ENCODE assay signal across 10 cellular contexts in the genomic region with DNA sequence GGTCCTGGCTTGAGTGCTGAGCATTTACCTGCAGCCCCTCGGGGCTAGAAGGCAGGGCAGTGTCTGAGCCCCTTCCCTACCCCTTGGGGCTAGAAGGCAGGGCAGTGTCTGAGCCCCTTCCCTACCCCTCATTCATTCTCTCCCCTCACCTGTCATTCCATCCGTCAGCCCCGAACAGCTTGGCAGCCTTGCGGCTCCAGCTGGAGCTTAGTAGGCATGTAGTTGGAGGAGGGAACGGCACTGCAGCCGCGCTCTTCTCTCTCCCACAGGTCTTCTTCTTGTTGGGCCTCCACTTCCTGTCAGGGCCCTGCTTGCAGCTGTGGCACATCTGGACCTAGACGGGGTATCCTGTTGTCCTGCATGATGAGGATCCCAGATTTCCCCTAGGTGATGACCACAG. TPM values are rescaled to one million over a fixed set of nuclear protein-coding genes. Genes with fewer than 3 reads are reported as not detected.
A peak's percentile ranks its signal among the peaks of the same experiment; 100 is the strongest.
DNase-seq lines count a peak whose midpoint lies in the region; ATAC-seq and TF ChIP-seq lines count a peak whose summit lies in the region.
"Had no signal": no experiment of that assay in that cellular context is flagged by ENCODE, and none has a peak within 500 bp of the region (broad histone marks: within the 10 kb centered on the region; RNA-seq: fewer than 3 reads in every experiment).

No MANE protein-coding gene starts in this region.

- H2AK5ac ChIP-seq in IMR-90 (ENCODE audit: low read depth, low read length), result 0 out of 2 replicates have a peak overlapping the region, but pooled peaks have one; percentile 17

- H4K20me1 ChIP-seq in IMR-90 (ENCODE audit: insufficient read depth, low read length) (peaks cover 99% of the 10 kb centered on the region), fibroblast of lung (ENCODE audit: control insufficient read depth, extremely low read depth, insufficient read depth, low read length) (no peaks in the 10 kb centered on the region)

- CTCF ChIA-PET in activated CD8-positive, alpha-beta T cell treated with anti-CD3 and anti-CD28 coated beads for 36 hours (lab: Charles Lee), result interaction anchor here (0.9 to 4.5 kb wide), 6 partner anchors 9 to 206 kb away, joined by 3 to 43 read pairs (median 19); no protein-coding TSS in a partner anchor
- CTCF ChIA-PET in activated CD8-positive, alpha-beta T cell treated with anti-CD3 and anti-CD28 coated beads, Interleukin-2, amount 10 ng/mL, durations not matched to agents 7 days and 5 days (lab: Charles Lee), result interaction anchor here (1.8 to 5.1 kb wide), 3 partner anchors 19 to 43 kb away, joined by 9 to 32 read pairs (median 18); no protein-coding TSS in a partner anchor
- CTCF ChIA-PET in IMR-90 (lab: Yijun Ruan, JAX), result no interaction called here

- H4K8ac ChIP-seq in IMR-90 (ENCODE audit: low read depth in 2 of 2, low read length in 2 of 2), result no peak overlapping the region

- peaks cover 83% of the 10 kb centered on the region for H3K4me1 Mint-ChIP-seq in activated CD8-positive, alpha-beta T cell treated with anti-CD3 and anti-CD28 coated beads for 36 hours (ENCODE audit: low read depth)
- H3K4me1 Mint-ChIP-seq in activated CD8-positive, alpha-beta T cell treated with anti-CD3 and anti-CD28 coated beads, Interleukin-2, amount 10 ng/mL, durations not matched to agents 7 days and 5 days (ENCODE audit: low read depth), result peaks cover 77% of the 10 kb centered on the region

- H3K56ac ChIP-seq in IMR-90 (ENCODE audit: extremely low read depth, insufficient read depth, low read length), result no peak overlapping the region

- H3K4me1 ChIP-seq in IMR-90 (ENCODE audit: control insufficient read depth, insufficient read depth, low read length), result peaks cover 29% of the 10 kb centered on the region
- peaks cover 50% of the 10 kb centered on the region for H3K4me1 ChIP-seq in fibroblast of lung (ENCODE audit: control insufficient read depth, extremely low read depth, insufficient read depth, low read length)
- peaks cover 66 to 100% (median 89%) of the 10 kb centered on the region in 6 donors for H3K4me1 ChIP-seq in spleen
- peaks cover 3% of the 10 kb centered on the region for H3K4me1 ChIP-seq in prostate gland (replicated peaks)

- H3K27ac Mint-ChIP-seq in activated CD8-positive, alpha-beta T cell treated with anti-CD3 and anti-CD28 coated beads for 36 hours, result peak overlapping the region; percentile 28
- no peak overlapping the region for H3K27ac Mint-ChIP-seq in activated CD8-positive, alpha-beta T cell treated with anti-CD3 and anti-CD28 coated beads, Interleukin-2, amount 10 ng/mL, durations not matched to agents 7 days and 5 days

- TF ChIP-seq RAD21 in IMR-90 (IDR thresholded peaks at IDR 0.05; ENCODE audit: low read length), result no peak

- no peaks in the 10 kb centered on the region for H3K9me3 ChIP-seq in IMR-90 (ENCODE audit: control insufficient read depth, insufficient read depth, low read length)
- H3K9me3 ChIP-seq in fibroblast of lung (ENCODE audit: control insufficient read depth, insufficient read depth, low read depth, low read length), result no peaks in the 10 kb centered on the region
- H3K9me3 ChIP-seq in spleen, result no peaks in the 10 kb centered on the region
- no peaks in the 10 kb centered on the region for H3K9me3 ChIP-seq in prostate gland

- no peaks in the 10 kb centered on the region for H3K36me3 ChIP-seq in IMR-90 (ENCODE audit: control insufficient read depth, insufficient read depth, low read length)
- H3K36me3 ChIP-seq in fibroblast of lung (ENCODE audit: control insufficient read depth, insufficient read depth, low read length), result no peaks in the 10 kb centered on the region
- no peaks in the 10 kb centered on the region for H3K36me3 ChIP-seq in spleen
- H3K36me3 ChIP-seq in prostate gland, result no peaks in the 10 kb centered on the region

- DNase-seq in activated CD8-positive, alpha-beta T cell treated with anti-CD3 and anti-CD28 coated beads for 36 hours, result no peak
- no peak for DNase-seq in activated CD8-positive, alpha-beta T cell treated with anti-CD3 and anti-CD28 coated beads, Interleukin-2, amount 10 ng/mL, durations not matched to agents 7 days and 5 days
- DNase-seq in IMR-90, result no peak
- DNase-seq in fibroblast of lung (ENCODE audit: low read depth in 2 of 2), result no peak
- no peak for DNase-seq in spleen
- no peak for DNase-seq in erythroblast (lab: John Stamatoyannopoulos, UW)
- DNase-seq in prostate gland (ENCODE audit: low spot score), result no peak
- no peak for DNase-seq in cerebellar cortex (ENCODE audit: low spot score)
- DNase-seq: amniotic stem cell, NCI-H524 treated with DMSO at 0.1 percent for 48 hours had no signal

- H3K14ac ChIP-seq in IMR-90 (replicated peaks; ENCODE audit: low read depth, low read length), result peak overlapping the region; percentile 25

- H3K9ac ChIP-seq in IMR-90 (ENCODE audit: low read depth, low read length), result no peak overlapping the region
- no peak overlapping the region for H3K9ac ChIP-seq in fibroblast of lung (ENCODE audit: insufficient read depth, low read length)

- H3K79me2 ChIP-seq in fibroblast of lung (ENCODE audit: control insufficient read depth, insufficient read depth, low read length), result peaks cover 89% of the 10 kb centered on the region

- no peak overlapping the region for H3K4ac ChIP-seq in IMR-90 (ENCODE audit: low read depth, low read length)

- no peaks in the 10 kb centered on the region for H3K27me3 Mint-ChIP-seq in activated CD8-positive, alpha-beta T cell treated with anti-CD3 and anti-CD28 coated beads for 36 hours
- no peaks in the 10 kb centered on the region for H3K27me3 Mint-ChIP-seq in activated CD8-positive, alpha-beta T cell treated with anti-CD3 and anti-CD28 coated beads, Interleukin-2, amount 10 ng/mL, durations not matched to agents 7 days and 5 days (ENCODE audit: low read depth)

- H3K79me1 ChIP-seq in IMR-90 (ENCODE audit: low read depth in 1 of 2, low read length in 2 of 2), result peaks cover 21 to 96% of the 10 kb centered on the region in 2 experiments; a peak in 3 of 4 replicates

- H3K36me3 Mint-ChIP-seq in activated CD8-positive, alpha-beta T cell treated with anti-CD3 and anti-CD28 coated beads for 36 hours (ENCODE audit: low read depth), result no peaks in the 10 kb centered on the region
- H3K36me3 Mint-ChIP-seq in activated CD8-positive, alpha-beta T cell treated with anti-CD3 and anti-CD28 coated beads, Interleukin-2, amount 10 ng/mL, durations not matched to agents 7 days and 5 days (ENCODE audit: low read depth), result no peaks in the 10 kb centered on the region

- peak overlapping the region; percentile 31 for H2AK9ac ChIP-seq in IMR-90 (replicated peaks; ENCODE audit: low read depth, low read length, poor library complexity)

- no peak for TF ChIP-seq CTCF in activated CD8-positive, alpha-beta T cell treated with anti-CD3 and anti-CD28 coated beads for 36 hours (IDR thresholded peaks at IDR 0.05)
- TF ChIP-seq CTCF in IMR-90 (conservative IDR thresholded peaks at IDR 0.05; ENCODE audit: low read depth, low read length) (no peak), fibroblast of lung (conservative IDR thresholded peaks at IDR 0.05 in 1 of 2, IDR thresholded peaks at IDR 0.05 in 1 of 2; ENCODE audit: low read depth in 1 of 2, low read length in 2 of 2) (no peak), spleen (IDR thresholded peaks at IDR 0.05 in 8 of 11, conservative IDR thresholded peaks at IDR 0.05 in 3 of 11) (no peak), prostate gland (IDR thresholded peaks at IDR 0.05) (no peak)

- ATAC-seq in activated CD8-positive, alpha-beta T cell treated with anti-CD3 and anti-CD28 coated beads for 36 hours, result no peak
- ATAC-seq in activated CD8-positive, alpha-beta T cell treated with anti-CD3 and anti-CD28 coated beads, Interleukin-2, amount 10 ng/mL, durations not matched to agents 7 days and 5 days, result no peak
- no peak for ATAC-seq in IMR-90 (ENCODE audit: low read depth)

- dilution Hi-C loops in IMR-90 (cut with HindIII; ENCODE audit: low sequenced_read_pairs, unreplicated experiment), result no loop called here

- H3K23ac ChIP-seq in IMR-90 (ENCODE audit: low read depth, low read length), result no peak overlapping the region

- WGBS in IMR-90 (ENCODE audit: extremely low coverage in 2 of 2, insufficient read length in 1 of 2), 2 experiments, result 75% methylated on average over 4 of the region's 8 CpGs; no CpG with 5 or more reads in 1 of the 2 experiments
- WGBS in spleen, 5 donors, result 52 to 68% (median 58%) methylated on average over 8 of the region's 8 CpGs
- 82% methylated on average over 8 of the region's 8 CpGs for WGBS in prostate gland

- peak overlapping the region; percentile 1; the same call in 1 of the 2 replicates for H3K4me2 ChIP-seq in IMR-90 (ENCODE audit: low read depth, low read length)
- peak overlapping the region; percentile 53 for H3K4me2 ChIP-seq in fibroblast of lung (ENCODE audit: extremely low read depth, insufficient read depth, low read length)

- no peak overlapping the region for H2BK20ac ChIP-seq in IMR-90 (ENCODE audit: low read depth, low read length)

- intact Hi-C loops in activated CD8-positive, alpha-beta T cell treated with anti-CD3 and anti-CD28 coated beads for 36 hours (cut with micrococcal nuclease), result no loop called here
- intact Hi-C loops in IMR-90 (cut with micrococcal nuclease), result no loop called here
- intact Hi-C loops in spleen (cut with DNase I; ENCODE audit: low total_unique reads), result no loop called here
- intact Hi-C loops in prostate gland (cut with DNase I), result no loop called here

- in situ Hi-C loops in IMR-90 (cut with MboI; ENCODE audit: low sequenced_read_pairs), result no loop called here

- POLR2A ChIA-PET in activated CD8-positive, alpha-beta T cell treated with anti-CD3 and anti-CD28 coated beads for 36 hours (lab: Charles Lee), result interaction anchor here (1.0 kb wide), 1 partner anchor 97 kb away, joined by 3 read pairs; no protein-coding TSS in a partner anchor
- POLR2A ChIA-PET in activated CD8-positive, alpha-beta T cell treated with anti-CD3 and anti-CD28 coated beads, Interleukin-2, amount 10 ng/mL, durations not matched to agents 7 days and 5 days (lab: Charles Lee), result interaction anchor here (1.2 kb wide), 1 partner anchor 19 kb away, joined by 3 read pairs; no protein-coding TSS in a partner anchor
- POLR2A ChIA-PET in IMR-90 (lab: Charles Lee; ENCODE audit: unreplicated experiment), result no interaction called here

- no peak overlapping the region for H3K4me3 ChIP-seq in IMR-90 (ENCODE audit: insufficient read depth, low read depth, low read length)
- peak overlapping the region in 1 of 4 experiments; percentile 30 for H3K4me3 ChIP-seq in fibroblast of lung (replicated peaks in 1 of 4; ENCODE audit: control extremely low read depth in 1 of 4, insufficient read depth in 1 of 4, low read depth in 3 of 4, low read length in 4 of 4)
- H3K4me3 ChIP-seq in spleen, result peak overlapping the region in 1 of 8 donors; percentile 31
- no peak overlapping the region for H3K4me3 ChIP-seq in prostate gland

- H3K4me3 Mint-ChIP-seq in activated CD8-positive, alpha-beta T cell treated with anti-CD3 and anti-CD28 coated beads for 36 hours, result no peak overlapping the region
- no peak overlapping the region for H3K4me3 Mint-ChIP-seq in activated CD8-positive, alpha-beta T cell treated with anti-CD3 and anti-CD28 coated beads, Interleukin-2, amount 10 ng/mL, durations not matched to agents 7 days and 5 days

- TF ChIP-seq POLR2A in IMR-90 (IDR thresholded peaks at IDR 0.05; ENCODE audit: low read depth, low read length) (no peak), spleen (IDR thresholded peaks at IDR 0.05) (no peak), erythroblast (IDR thresholded peaks at IDR 0.05; ENCODE audit: low read length) (no peak), prostate gland (IDR thresholded peaks at IDR 0.05) (no peak)

- no TSS peak for BruUV-seq in IMR-90 (replicated peaks; lab: Mats Ljungman, UMichigan)

- no peak overlapping the region for H2BK5ac ChIP-seq in IMR-90 (ENCODE audit: low read depth, low read length, poor library complexity, severe bottlenecking)

- no peak overlapping the region for H2BK15ac ChIP-seq in IMR-90 (ENCODE audit: low read depth, low read length)

- H3K9me1 ChIP-seq in IMR-90 (ENCODE audit: insufficient read depth, low read length), result peaks cover 60% of the 10 kb centered on the region

- H3K27me3 ChIP-seq in IMR-90 (ENCODE audit: control insufficient read depth, insufficient read depth, low read length) (no peaks in the 10 kb centered on the region), fibroblast of lung (ENCODE audit: control insufficient read depth, insufficient read depth, low read length) (no peaks in the 10 kb centered on the region), spleen (replicated peaks in 1 of 7) (no peaks in the 10 kb centered on the region), prostate gland (replicated peaks; ENCODE audit: insufficient read depth) (no peaks in the 10 kb centered on the region)

- H4K5ac ChIP-seq in IMR-90 (ENCODE audit: low read depth, low read length), result no peak overlapping the region

- H3K9me3 Mint-ChIP-seq in activated CD8-positive, alpha-beta T cell treated with anti-CD3 and anti-CD28 coated beads for 36 hours, result no peaks in the 10 kb centered on the region
- H3K9me3 Mint-ChIP-seq in activated CD8-positive, alpha-beta T cell treated with anti-CD3 and anti-CD28 coated beads, Interleukin-2, amount 10 ng/mL, durations not matched to agents 7 days and 5 days (ENCODE audit: insufficient read depth), result no peaks in the 10 kb centered on the region

- no peak overlapping the region for H2BK120ac ChIP-seq in IMR-90 (ENCODE audit: low read depth, low read length)

- no peak overlapping the region; the same call in 1 of the 2 replicates for H4K91ac ChIP-seq in IMR-90 (ENCODE audit: insufficient read depth, low read depth, low read length)

- no peak overlapping the region for H3K18ac ChIP-seq in IMR-90 (ENCODE audit: low read depth, low read length)

- no peak overlapping the region; the same call in 1 of the 2 replicates for H3K27ac ChIP-seq in IMR-90 (ENCODE audit: insufficient read depth, low read length)
- peak overlapping the region; percentile 91 for H3K27ac ChIP-seq in fibroblast of lung (ENCODE audit: insufficient read depth, low read length)
- peak overlapping the region in 5 of 8 donors; percentile 19 to 70 (median 59) for H3K27ac ChIP-seq in spleen
- no peak overlapping the region for H3K27ac ChIP-seq in prostate gland

- no peak overlapping the region for H2AFZ ChIP-seq in IMR-90 (replicated peaks; ENCODE audit: low read length, poor library complexity)
- no peak overlapping the region for H2AFZ ChIP-seq in fibroblast of lung (ENCODE audit: low read length)

RNA-seq across cellular contexts. Expression of a gene that starts 22.1 kb away (rescaled TPM):
- 10 to 100 TPM; 50.4 to 51.4 TPM for total RNA-seq in activated CD8-positive, alpha-beta T cell treated with anti-CD3 and anti-CD28 coated beads for 36 hours
- 10 to 100 TPM; 59.0 to 61.3 TPM for total RNA-seq in activated CD8-positive, alpha-beta T cell treated with anti-CD3 and anti-CD28 coated beads, Interleukin-2, amount 10 ng/mL, durations not matched to agents 7 days and 5 days
- total RNA-seq in IMR-90 (2012; rRNA removed) (50.8 and 56.5 TPM in 2 replicates), fibroblast of lung (31.3 and 51.9 TPM in 2 replicates), spleen (100 to 1,000 TPM in 5 of 7 donors, 10 to 100 TPM in 2; 82.0 to 129 (median 104) TPM), prostate gland (10 to 100 TPM; 27.1 to 67.0 TPM)
- polyA plus RNA-seq in IMR-90 (2012; rRNA removed) (60.7 and 66.4 TPM in 2 replicates), fibroblast of lung (74.4 and 85.7 TPM in 2 replicates), spleen (10 to 100 TPM; 42.2 to 68.1 (median 53.4) TPM)
- 42.3 and 56.1 TPM in 2 replicates for polyA plus RNA-seq in IMR-90 (2012; cell fraction: cytosol; rRNA removed)
- polyA plus RNA-seq in IMR-90 (2012; cell fraction: nucleus; rRNA removed; ENCODE audit: low replicate concordance), result 86.1 and 91.5 TPM in 2 replicates
- polyA plus RNA-seq in fibroblast of lung (2012), result 65.5 and 70.1 TPM in 2 replicates
- polyA minus RNA-seq in fibroblast of lung (ENCODE audit: low replicate concordance), result 138 and 201 TPM in 2 replicates

Comparison
In these comparisons a context has a peak if more than half of its experiments do, and no peak if none do; other contexts are left out.
1. H3K27ac ChIP-seq: peak in fibroblast of lung (single experiment) and spleen (5 of 8); none in IMR-90 (single experiment) and prostate gland (0 of 2).